10 cellular contexts compared by ENCODE assay signal in genomic region chr12:123242083-123242904, GRCh38. TPM values are rescaled to one million over a fixed set of nuclear protein-coding genes. Genes with fewer than 3 reads are reported as not detected.
DNase-seq lines count a peak whose midpoint lies in the region; ATAC-seq, FAIRE-seq and TF ChIP-seq lines count a peak whose summit lies in the region.
"Had no signal": no experiment of that assay in that cellular context is flagged by ENCODE, and none has a peak within 500 bp of the region (broad histone marks: within the 10 kb centered on the region; RNA-seq: fewer than 3 reads in every experiment).

No MANE protein-coding gene starts in this region.

- CTCF ChIA-PET in MCF 10A (lab: Yijun Ruan, JAX), result interaction anchor here (0.5 to 1.1 kb wide), 8 partner anchors 9 to 471 kb away, joined by 3 to 6 read pairs (median 3); partner anchors contain the start of genes MPHOSPH9 and MTRFR

- H3K9ac ChIP-seq in skeletal muscle tissue (ENCODE audit: low read depth in 1 of 3, low read length in 3 of 3), result no peak overlapping the region

- H3K27me3 ChIP-seq in skeletal muscle tissue (ENCODE audit: control insufficient read depth in 3 of 3, insufficient read depth in 3 of 3, low read length in 3 of 3), result no peaks in the 10 kb centered on the region
- H3K27me3 ChIP-seq in small intestine (ENCODE audit: control insufficient read depth in 2 of 2, insufficient read depth in 2 of 2, low read length in 2 of 2), result no peaks in the 10 kb centered on the region

- POLR2A ChIA-PET in MCF 10A (lab: Yijun Ruan, JAX), result interaction anchor here (0.6 to 1.7 kb wide), 5 partner anchors 9 to 261 kb away, joined by 3 to 24 read pairs (median 3); partner anchors contain the start of genes MPHOSPH9 and MTRFR

- H3K4me1 Mint-ChIP-seq in T-helper 1 cell treated with Interleukin-12 subunit alpha and Interleukin-12 subunit beta and Interleukin-4 antibody, amounts not matched to agents 30 μg/mL and 1 μg/mL, for 36 hours (ENCODE audit: low read depth), result peaks cover 43% of the 10 kb centered on the region
- peaks cover 19% of the 10 kb centered on the region for H3K4me1 Mint-ChIP-seq in MCF 10A (ENCODE audit: insufficient read depth, unreplicated experiment)

- TF ChIP-seq CTCF in MCF 10A (IDR thresholded peaks at IDR 0.05; ENCODE audit: unreplicated experiment), result no peak

- DNase-seq in T-helper 1 cell (no peak), NOMO-1 treated with DMSO at 0.1 percent for 48 hours (lab: John Stamatoyannopoulos, UW; ENCODE audit: unreplicated experiment) (peak; percentile 37), Right ventricle myocardium superior (no peak), small intestine (no peak), NK-92 (lab: John Stamatoyannopoulos, UW; ENCODE audit: unreplicated experiment) (no peak), MCF 10A (ENCODE audit: unreplicated experiment) (no peak)
- DNase-seq: activated CD4-positive, alpha-beta T cell treated with anti-CD3 and anti-CD28 coated beads, Interleukin-2, amount 50 U/mL, for 48 hours; erythroblast had no signal

- H3K4me3 Mint-ChIP-seq in T-helper 1 cell treated with Interleukin-12 subunit alpha and Interleukin-12 subunit beta and Interleukin-4 antibody, amounts not matched to agents 30 μg/mL and 1 μg/mL, for 36 hours, result no peak overlapping the region
- no peak overlapping the region for H3K4me3 Mint-ChIP-seq in MCF 10A (ENCODE audit: unreplicated experiment)

- peak overlapping the region; percentile 74 for H3K27ac Mint-ChIP-seq in T-helper 1 cell treated with Interleukin-12 subunit alpha and Interleukin-12 subunit beta and Interleukin-4 antibody, amounts not matched to agents 30 μg/mL and 1 μg/mL, for 36 hours
- no peak overlapping the region for H3K27ac Mint-ChIP-seq in MCF 10A (ENCODE audit: low read depth, unreplicated experiment)

- H3K9me3 Mint-ChIP-seq in T-helper 1 cell treated with Interleukin-12 subunit alpha and Interleukin-12 subunit beta and Interleukin-4 antibody, amounts not matched to agents 30 μg/mL and 1 μg/mL, for 36 hours, result no peaks in the 10 kb centered on the region
- H3K9me3 Mint-ChIP-seq in MCF 10A (ENCODE audit: unreplicated experiment), result no peaks in the 10 kb centered on the region

- peak; percentile 52 for ATAC-seq in Right ventricle myocardium superior (ENCODE audit: poor library complexity)

- H3K27me3 Mint-ChIP-seq in T-helper 1 cell treated with Interleukin-12 subunit alpha and Interleukin-12 subunit beta and Interleukin-4 antibody, amounts not matched to agents 30 μg/mL and 1 μg/mL, for 36 hours (ENCODE audit: low read depth), result no peaks in the 10 kb centered on the region
- H3K27me3 Mint-ChIP-seq in MCF 10A (ENCODE audit: insufficient read depth, unreplicated experiment), result no peaks in the 10 kb centered on the region

- no TSS peak for BruUV-seq in MCF 10A (replicated peaks; lab: Mats Ljungman, UMichigan)

- FAIRE-seq in small intestine (lab: Jason Lieb, UNC), result no peak

- 61 to 68% (median 64%) methylated on average over 11 of the region's 11 CpGs for WGBS in small intestine, 3 donors

- no peaks in the 10 kb centered on the region for H3K9me3 ChIP-seq in skeletal muscle tissue (ENCODE audit: control insufficient read depth in 3 of 3, low read length in 3 of 3)
- no peaks in the 10 kb centered on the region for H3K9me3 ChIP-seq in small intestine (ENCODE audit: control insufficient read depth, low read depth)

- H3K27ac ChIP-seq in skeletal muscle tissue (ENCODE audit: low read depth, low read length) (peak overlapping the region; percentile 9), small intestine (ENCODE audit: low read depth in 1 of 2, low read length in 1 of 2) (no peak overlapping the region)

- peaks cover 29% of the 10 kb centered on the region for H3K36me3 Mint-ChIP-seq in T-helper 1 cell treated with Interleukin-12 subunit alpha and Interleukin-12 subunit beta and Interleukin-4 antibody, amounts not matched to agents 30 μg/mL and 1 μg/mL, for 36 hours (ENCODE audit: low read depth)
- peaks cover 46% of the 10 kb centered on the region for H3K36me3 Mint-ChIP-seq in MCF 10A (ENCODE audit: insufficient read depth, unreplicated experiment)

- H3K4me3 ChIP-seq in skeletal muscle tissue (ENCODE audit: low read length in 3 of 3) (no peak overlapping the region), small intestine (ENCODE audit: low read depth in 1 of 2, low read length in 2 of 2) (no peak overlapping the region)

- peaks cover 9 to 18% (median 17%) of the 10 kb centered on the region in 3 donors for H3K4me1 ChIP-seq in skeletal muscle tissue (ENCODE audit: control insufficient read depth in 3 of 3, insufficient read depth in 3 of 3, low read length in 3 of 3)
- no peaks in the 10 kb centered on the region for H3K4me1 ChIP-seq in small intestine (ENCODE audit: control insufficient read depth in 2 of 2, insufficient read depth in 1 of 2, low read depth in 1 of 2, low read length in 1 of 2)

- H3K36me3 ChIP-seq in skeletal muscle tissue (ENCODE audit: control insufficient read depth in 3 of 3, insufficient read depth in 3 of 3, low read length in 3 of 3) (peaks cover 0 to 5% (median 2%) of the 10 kb centered on the region in 3 donors), small intestine (ENCODE audit: control insufficient read depth in 2 of 2, insufficient read depth in 2 of 2, low read length in 2 of 2) (peaks cover 0 to 7% of the 10 kb centered on the region in 2 donors)

- intact Hi-C loops in Right ventricle myocardium superior (cut with DNase I) (no loop called here), MCF 10A (cut with micrococcal nuclease) (no loop called here)

RNA-seq across cellular contexts. Expression of gene MTRFR, which starts 9.1 kb away (rescaled TPM):
- total RNA-seq in Right ventricle myocardium superior (8.1 TPM), skeletal muscle tissue (12.0 TPM), MCF 10A (2022) (21.9 and 26.5 TPM in 2 replicates)
- 10 to 100 TPM; 11.1 to 12.5 (median 12.2) TPM for polyA plus RNA-seq in small intestine

RNA-seq across cellular contexts. Expression of gene MPHOSPH9, which starts 9.4 kb away (rescaled TPM):
- total RNA-seq in Right ventricle myocardium superior (20.8 TPM), skeletal muscle tissue (44.9 TPM), MCF 10A (2022) (27.5 and 40.4 TPM in 2 replicates)
- 1 to 10 TPM; 1.6 to 7.7 (median 2.7) TPM for polyA plus RNA-seq in small intestine

RNA-seq across cellular contexts. Expression of gene CDK2AP1, which starts 29.4 kb away (rescaled TPM):
- total RNA-seq in Right ventricle myocardium superior, result 70.5 TPM
- total RNA-seq in skeletal muscle tissue, result 76.2 TPM
- 10 to 100 TPM; 55.2 to 69.4 (median 62.4) TPM for polyA plus RNA-seq in small intestine
- total RNA-seq in MCF 10A (2022), result 84.6 and 88.6 TPM in 2 replicates
